In the genomic region with DNA sequence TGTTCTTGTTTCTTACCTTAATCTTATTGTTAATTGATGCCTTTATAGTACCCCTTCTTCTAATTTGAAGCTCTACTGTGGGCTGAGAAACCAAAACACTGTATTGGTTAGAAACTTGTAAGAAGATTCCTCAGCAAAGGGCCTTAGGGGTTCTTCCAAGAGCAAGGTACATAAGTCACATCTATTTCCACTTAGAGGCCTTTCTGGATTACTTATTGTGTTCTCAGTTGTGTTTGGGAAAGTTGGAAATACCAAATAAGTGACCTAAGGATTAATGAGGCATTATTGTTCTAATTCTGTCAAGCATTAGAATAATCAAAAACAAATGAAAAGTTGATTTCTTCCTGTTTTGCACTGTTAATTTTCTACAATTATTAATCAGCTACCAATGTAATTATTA, we compare ENCODE assay signal across 25 cellular contexts.
A peak's percentile ranks its signal among the peaks of the same experiment; 100 is the strongest.
DNase-seq lines count a peak whose midpoint lies in the region; ATAC-seq, FAIRE-seq and TF ChIP-seq lines count a peak whose summit lies in the region.
"Had no signal": no experiment of that assay in that cellular context is flagged by ENCODE, and none has a peak within 500 bp of the region (broad histone marks: within the 10 kb centered on the region; RNA-seq: fewer than 3 reads in every experiment).

No MANE protein-coding gene starts in this region.

- H3K36me3 Mint-ChIP-seq in natural killer cell (peaks cover 6% of the 10 kb centered on the region), nephron (ENCODE audit: low read depth) (no peaks in the 10 kb centered on the region)
- peaks cover 11% of the 10 kb centered on the region for H3K36me3 Mint-ChIP-seq in natural killer cell treated with Interleukin-12 subunit alpha and Interleukin-12 subunit beta and Interleukin-15 and Interleukin-18, amount 100 ng/mL, for 72 hours
- H3K36me3 Mint-ChIP-seq: CD14-positive monocyte had no signal

- H3K4me3 Mint-ChIP-seq in natural killer cell (no peak overlapping the region), nephron (no peak overlapping the region)
- no peak overlapping the region for H3K4me3 Mint-ChIP-seq in natural killer cell treated with Interleukin-12 subunit alpha and Interleukin-12 subunit beta and Interleukin-15 and Interleukin-18, amount 100 ng/mL, for 72 hours
- H3K4me3 Mint-ChIP-seq: B cell; CD4-positive, alpha-beta T cell; CD8-positive, alpha-beta memory T cell; H9; HFFc6 had no signal

- no peaks in the 10 kb centered on the region for H3K27me3 ChIP-seq in small intestine (ENCODE audit: control insufficient read depth in 2 of 2, insufficient read depth in 2 of 2, low read length in 2 of 2)

- no peak overlapping the region for H3K27ac ChIP-seq in small intestine (ENCODE audit: low read depth in 1 of 2, low read length in 1 of 2)
- H3K27ac ChIP-seq: 22Rv1, BLaER1, GM23248 had no signal

- no peaks in the 10 kb centered on the region for H3K9me3 Mint-ChIP-seq in natural killer cell
- no peaks in the 10 kb centered on the region for H3K9me3 Mint-ChIP-seq in natural killer cell treated with Interleukin-12 subunit alpha and Interleukin-12 subunit beta and Interleukin-15 and Interleukin-18, amount 100 ng/mL, for 72 hours
- no peaks in the 10 kb centered on the region for H3K9me3 Mint-ChIP-seq in nephron
- H3K9me3 Mint-ChIP-seq: CD14-positive monocyte; CD4-positive, alpha-beta T cell; H9; HFFc6 had no signal

- H3K4me1 ChIP-seq in small intestine (ENCODE audit: control insufficient read depth in 2 of 2, insufficient read depth in 1 of 2, low read depth in 1 of 2, low read length in 1 of 2), result no peaks in the 10 kb centered on the region
- H3K4me1 ChIP-seq: BLaER1 had no signal

- intact Hi-C loops in natural killer cell (cut with micrococcal nuclease), result no loop called here

- no peak for DNase-seq in natural killer cell
- no peak for DNase-seq in natural killer cell treated with Interleukin-12 subunit alpha and Interleukin-12 subunit beta and Interleukin-15 and Interleukin-18, amount 100 ng/mL, for 72 hours (ENCODE audit: low spot score)
- peak; percentile 17 for DNase-seq in kidney glomerular epithelial cell (lab: John Stamatoyannopoulos, UW)
- DNase-seq in small intestine, result no peak
- DNase-seq in C1 segment of cervical spinal cord (lab: John Stamatoyannopoulos, UW), result no peak
- DNase-seq in HTR-8/SVneo (ENCODE audit: insufficient read length, low spot score), result no peak
- DNase-seq: CD4-positive, alpha-beta T cell; CD8-positive, alpha-beta memory T cell; DMS 273 treated with DMSO at 0.1 percent for 48 hours; DMS79; EL; GDM1; GM23248; H9; HFFc6 had no signal

- peaks cover 8 to 35% of the 10 kb centered on the region in 2 donors for H3K4me1 Mint-ChIP-seq in natural killer cell
- peaks cover 0 to 5% of the 10 kb centered on the region in 2 donors for H3K4me1 Mint-ChIP-seq in natural killer cell treated with Interleukin-12 subunit alpha and Interleukin-12 subunit beta and Interleukin-15 and Interleukin-18, amount 100 ng/mL, for 72 hours (ENCODE audit: low read depth in 2 of 2)
- no peaks in the 10 kb centered on the region for H3K4me1 Mint-ChIP-seq in nephron
- H3K4me1 Mint-ChIP-seq: B cell, CD14-positive monocyte, H9 had no signal

- no peak for TF ChIP-seq CTCF in natural killer cell (IDR thresholded peaks at IDR 0.05)
- TF ChIP-seq CTCF in nephron (IDR thresholded peaks at IDR 0.05; ENCODE audit: unreplicated experiment in 3 of 3), result no peak

- ATAC-seq in natural killer cell, result no peak
- ATAC-seq in natural killer cell treated with Interleukin-12 subunit alpha and Interleukin-12 subunit beta and Interleukin-15 and Interleukin-18, amount 100 ng/mL, for 72 hours, result no peak
- ATAC-seq in HG02678 (IDR thresholded peaks at IDR 0.05; ENCODE audit: unreplicated experiment), result no peak
- ATAC-seq: GM12878 had no signal

- FAIRE-seq in small intestine (lab: Jason Lieb, UNC) (no peak), HTR-8/SVneo (lab: Jason Lieb, UNC) (no peak)
- FAIRE-seq: A204.1, D721Med, GM12878, H1 had no signal

- no peak overlapping the region for H3K4me3 ChIP-seq in small intestine (ENCODE audit: low read depth in 1 of 2, low read length in 2 of 2)
- H3K4me3 ChIP-seq: BLaER1, GM12878, GM23248 had no signal

- H3K36me3 ChIP-seq in small intestine (ENCODE audit: control insufficient read depth in 2 of 2, insufficient read depth in 2 of 2, low read length in 2 of 2), result no peaks in the 10 kb centered on the region
- H3K36me3 ChIP-seq: BLaER1 had no signal

- H3K27ac Mint-ChIP-seq in natural killer cell, result peak overlapping the region; percentile 31 to 37
- H3K27ac Mint-ChIP-seq in natural killer cell treated with Interleukin-12 subunit alpha and Interleukin-12 subunit beta and Interleukin-15 and Interleukin-18, amount 100 ng/mL, for 72 hours, result no peak overlapping the region
- H3K27ac Mint-ChIP-seq in nephron, result peak overlapping the region; percentile 20 to 59 (median 40)
- H3K27ac Mint-ChIP-seq: B cell; CD14-positive monocyte; CD4-positive, alpha-beta T cell; H9; HFFc6 had no signal

- no peaks in the 10 kb centered on the region for H3K9me3 ChIP-seq in small intestine (ENCODE audit: control insufficient read depth, low read depth)
- H3K9me3 ChIP-seq: BLaER1 had no signal

- H3K27me3 Mint-ChIP-seq in natural killer cell (ENCODE audit: low read depth in 2 of 2) (no peaks in the 10 kb centered on the region), nephron (ENCODE audit: low read depth) (peaks cover 23% of the 10 kb centered on the region)
- no peaks in the 10 kb centered on the region for H3K27me3 Mint-ChIP-seq in natural killer cell treated with Interleukin-12 subunit alpha and Interleukin-12 subunit beta and Interleukin-15 and Interleukin-18, amount 100 ng/mL, for 72 hours
- H3K27me3 Mint-ChIP-seq: B cell; CD4-positive, alpha-beta T cell; CD8-positive, alpha-beta memory T cell had no signal

Comparison
In these comparisons a context has a peak if more than half of its experiments do, and no peak if none do; other contexts are left out.
1. H3K27ac Mint-ChIP-seq: peak in natural killer cell (2 of 2) and nephron (3 of 3); none in natural killer cell treated with Interleukin-12 subunit alpha and Interleukin-12 subunit beta and Interleukin-15 and Interleukin-18, amount 100 ng/mL, for 72 hours (0 of 2).